ENCODE assay signal across 8 cellular contexts in the genomic region with DNA sequence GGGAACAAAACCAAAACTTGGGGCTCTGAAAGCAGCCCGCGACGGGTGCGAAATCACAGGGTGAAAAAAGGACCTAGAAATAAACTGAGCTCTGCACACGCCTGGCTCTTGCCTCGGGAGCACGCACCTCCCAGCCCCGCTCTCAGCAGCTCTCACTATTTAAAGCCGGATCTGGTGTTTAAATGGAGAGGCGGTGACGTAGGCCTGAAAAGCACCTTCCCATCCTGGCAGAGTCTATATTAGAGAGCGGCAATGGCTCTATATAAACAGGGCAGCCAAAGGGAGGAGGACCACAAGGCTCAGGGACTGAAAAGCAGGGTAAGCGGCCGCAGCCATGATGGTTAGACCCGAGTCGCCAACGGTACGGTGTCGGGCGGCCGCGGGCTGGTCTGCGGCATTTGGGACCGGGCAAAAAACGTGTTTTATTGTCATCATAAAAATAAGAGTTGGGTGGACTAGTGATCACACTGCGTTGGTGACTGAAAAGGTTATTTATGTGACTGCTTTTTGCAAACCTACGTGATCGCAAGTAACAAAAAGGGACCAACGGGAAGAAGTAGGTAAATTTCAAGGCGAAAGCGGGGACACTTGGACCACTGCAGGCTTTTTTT. TPM values are rescaled to one million over a fixed set of nuclear protein-coding genes. Genes with fewer than 3 reads are reported as not detected.
DNase-seq lines count a peak whose midpoint lies in the region; ATAC-seq lines count a peak whose summit lies in the region.

No MANE protein-coding gene starts in this region.

- H3K4me3 ChIP-seq in rectal smooth muscle tissue (ENCODE audit: low read length) (peak overlapping the region; percentile 69), aorta (ENCODE audit: low read length in 2 of 2) (peak overlapping the region; percentile 75 to 99)

- 1% methylated on average over 31 of the region's 31 CpGs for WGBS in aorta, 2 donors

- H3K27ac ChIP-seq in rectal smooth muscle tissue (ENCODE audit: low read depth, low read length) (peak overlapping the region; percentile 95), aorta (ENCODE audit: low read depth in 1 of 2, low read length in 2 of 2) (peak overlapping the region; percentile 30 to 98)

- intact Hi-C loops in aorta (cut with DNase I) = loop anchor here in 1 of 2 donors (5.0 kb wide), 1 partner anchor 47 kb away; no protein-coding TSS in a partner anchor

- no peaks in the 10 kb centered on the region for H3K27me3 ChIP-seq in rectal smooth muscle tissue (ENCODE audit: control insufficient read depth, insufficient read depth, low read length)
- peaks cover 0 to 1% of the 10 kb centered on the region in 2 donors for H3K27me3 ChIP-seq in aorta (ENCODE audit: control insufficient read depth in 1 of 2, insufficient read depth in 2 of 2, low read length in 1 of 2)

- H3K4me1 ChIP-seq in rectal smooth muscle tissue (ENCODE audit: control insufficient read depth, insufficient read depth, low read length) (peaks cover 5% of the 10 kb centered on the region), aorta (ENCODE audit: control insufficient read depth in 1 of 2, insufficient read depth in 2 of 2, low read length in 2 of 2) (peaks cover 3 to 5% of the 10 kb centered on the region in 2 donors)

- ATAC-seq in GM18511 (IDR thresholded peaks at IDR 0.05; ENCODE audit: unreplicated experiment) (peak; percentile 61), HG03025 (IDR thresholded peaks at IDR 0.05; ENCODE audit: low FRiP score, unreplicated experiment) (peak; percentile 54), aorta (ENCODE audit: low FRiP score) (peak; percentile 91)

- peak overlapping the region; percentile 85 for H3K9ac ChIP-seq in rectal smooth muscle tissue (ENCODE audit: low read length)

- H3K9me3 ChIP-seq in aorta (ENCODE audit: control insufficient read depth, low read length) = no peaks in the 10 kb centered on the region

- DNase-seq in NCI-H2029 treated with DMSO at 0.1 percent for 48 hours (lab: John Stamatoyannopoulos, UW) (peak; percentile 82), T1000 (lab: John Stamatoyannopoulos, UW) (peak; percentile 81), astrocyte of the hippocampus (ENCODE audit: low read depth, low spot score) (peak; percentile 98), hepatic stellate cell (ENCODE audit: low spot score) (peak; percentile 83), aorta (peak; percentile 93 to 94)

- H3K36me3 ChIP-seq in rectal smooth muscle tissue (ENCODE audit: control insufficient read depth, insufficient read depth, low read length) (no peaks in the 10 kb centered on the region), aorta (ENCODE audit: control insufficient read depth in 1 of 2, insufficient read depth in 2 of 2, low read length in 1 of 2) (no peaks in the 10 kb centered on the region)

RNA-seq across cellular contexts. Expression of a gene that starts 1.4 kb away (rescaled TPM):
- 10 to 100 TPM; 32.1 to 33.4 TPM for total RNA-seq in aorta
- 10 to 100 TPM in 1 of 2 donors, 1 to 10 TPM in 1; 8.5 to 10.7 TPM for polyA plus RNA-seq in aorta

Comparison
In these comparisons a context has a peak if more than half of its experiments do, and no peak if none do; other contexts are left out.
1. Peak in every context shown above with its lines: DNase-seq, ATAC-seq, H3K4me3 ChIP-seq and H3K27ac ChIP-seq.